20 cellular contexts compared by ENCODE assay signal in genomic region chr9:112700080-112700479, GRCh38. TPM values are rescaled to one million over a fixed set of nuclear protein-coding genes. Genes with fewer than 3 reads are reported as not detected.
DNase-seq lines count a peak whose midpoint lies in the region; ATAC-seq and TF ChIP-seq lines count a peak whose summit lies in the region.
"Had no signal": no experiment of that assay in that cellular context is flagged by ENCODE, and none has a peak within 500 bp of the region (broad histone marks: within the 10 kb centered on the region; RNA-seq: fewer than 3 reads in every experiment).

No MANE protein-coding gene starts in this region.

- no peaks in the 10 kb centered on the region for H3K9me3 ChIP-seq in osteoblast (ENCODE audit: low read depth, low read length)
- peaks cover 0 to 5% of the 10 kb centered on the region in 2 donors for H3K9me3 ChIP-seq in neuronal stem cell (replicated peaks in 1 of 2; ENCODE audit: control insufficient read depth in 2 of 2, insufficient read depth in 1 of 2, low read depth in 1 of 2, low read length in 2 of 2)
- H3K9me3 ChIP-seq in uterus: no peaks in the 10 kb centered on the region
- H3K9me3 ChIP-seq: BLaER1 treated with 17β-estradiol and CSF1 and Interleukin-3, amounts not matched to agents 10 nM and 100 nM; SK-N-SH had no signal

- peaks cover 9% of the 10 kb centered on the region for H4K20me1 ChIP-seq in osteoblast (ENCODE audit: insufficient read depth, low read length)

- no peak overlapping the region for H3K4me3 ChIP-seq in astrocyte of the spinal cord (ENCODE audit: low read depth, low read length)
- H3K4me3 ChIP-seq in osteoblast (ENCODE audit: insufficient read depth, low read length): no peak overlapping the region
- H3K4me3 ChIP-seq in neuronal stem cell (ENCODE audit: low read length in 2 of 2): no peak overlapping the region
- H3K4me3 ChIP-seq in uterus: no peak overlapping the region
- H3K4me3 ChIP-seq: BLaER1 treated with 17β-estradiol and CSF1 and Interleukin-3, amounts not matched to agents 10 nM and 100 nM had no signal

- H3K27me3 Mint-ChIP-seq in activated CD4-positive, alpha-beta T cell treated with anti-CD3 and anti-CD28 coated beads for 36 hours: no peaks in the 10 kb centered on the region
- H3K27me3 Mint-ChIP-seq in activated CD4-positive, alpha-beta T cell treated with anti-CD3 and anti-CD28 coated beads, Interleukin-2, amount 10 ng/mL, durations not matched to agents 7 days and 5 days: no peaks in the 10 kb centered on the region
- H3K27me3 Mint-ChIP-seq in activated CD8-positive, alpha-beta T cell treated with anti-CD3 and anti-CD28 coated beads for 36 hours: no peaks in the 10 kb centered on the region

- H3K36me3 ChIP-seq in osteoblast (ENCODE audit: insufficient read depth, low read length) (peaks cover 9% of the 10 kb centered on the region), neuronal stem cell (replicated peaks in 1 of 2; ENCODE audit: control insufficient read depth in 2 of 2, insufficient read depth in 2 of 2, low read length in 2 of 2) (peaks cover 5 to 80% of the 10 kb centered on the region in 2 donors), uterus (no peaks in the 10 kb centered on the region)

- H4K91ac ChIP-seq in neuronal stem cell (ENCODE audit: low read depth, low read length, poor library complexity): no peak overlapping the region

- H3K27me3 ChIP-seq in osteoblast (ENCODE audit: insufficient read depth, low read length): no peaks in the 10 kb centered on the region
- H3K27me3 ChIP-seq in neuronal stem cell (ENCODE audit: control insufficient read depth in 3 of 3, insufficient read depth in 3 of 3, low read depth in 1 of 3, low read length in 3 of 3): no peaks in the 10 kb centered on the region
- no peaks in the 10 kb centered on the region for H3K27me3 ChIP-seq in uterus
- H3K27me3 ChIP-seq: BLaER1 treated with 17β-estradiol and CSF1 and Interleukin-3, amounts not matched to agents 10 nM and 100 nM had no signal

- H3K9me3 Mint-ChIP-seq in activated CD4-positive, alpha-beta T cell treated with anti-CD3 and anti-CD28 coated beads for 36 hours (ENCODE audit: low read depth): no peaks in the 10 kb centered on the region
- no peaks in the 10 kb centered on the region for H3K9me3 Mint-ChIP-seq in activated CD4-positive, alpha-beta T cell treated with anti-CD3 and anti-CD28 coated beads, Interleukin-2, amount 10 ng/mL, durations not matched to agents 7 days and 5 days
- no peaks in the 10 kb centered on the region for H3K9me3 Mint-ChIP-seq in activated CD8-positive, alpha-beta T cell treated with anti-CD3 and anti-CD28 coated beads for 36 hours
- H3K9me3 Mint-ChIP-seq: CD8-positive, alpha-beta T cell had no signal

- H2AFZ ChIP-seq in osteoblast (ENCODE audit: low read length): no peak overlapping the region
- no peak overlapping the region for H2AFZ ChIP-seq in neuronal stem cell (ENCODE audit: low read length)

- no peak overlapping the region for H2BK12ac ChIP-seq in neuronal stem cell (ENCODE audit: low read length)

- no peak overlapping the region for H2BK5ac ChIP-seq in neuronal stem cell (ENCODE audit: low read length)

- H3K27ac ChIP-seq in osteoblast (ENCODE audit: low read depth, low read length) (peak overlapping the region; percentile 17), neuronal stem cell (replicated peaks; ENCODE audit: low read length) (no peak overlapping the region), uterus (no peak overlapping the region)
- H3K27ac ChIP-seq: 22Rv1; BLaER1 treated with 17β-estradiol and CSF1 and Interleukin-3, amounts not matched to agents 10 nM and 100 nM had no signal

- H3K9ac ChIP-seq in neuronal stem cell (ENCODE audit: low read depth, low read length, poor library complexity): no peak overlapping the region
- H3K9ac ChIP-seq: BLaER1 treated with 17β-estradiol and CSF1 and Interleukin-3, amounts not matched to agents 10 nM and 100 nM; SK-N-SH had no signal

- no peak overlapping the region for H4K8ac ChIP-seq in neuronal stem cell (ENCODE audit: low read depth, low read length)

- H3K4me3 Mint-ChIP-seq in activated CD4-positive, alpha-beta T cell treated with anti-CD3 and anti-CD28 coated beads for 36 hours: no peak overlapping the region
- H3K4me3 Mint-ChIP-seq in activated CD4-positive, alpha-beta T cell treated with anti-CD3 and anti-CD28 coated beads, Interleukin-2, amount 10 ng/mL, durations not matched to agents 7 days and 5 days: no peak overlapping the region
- no peak overlapping the region for H3K4me3 Mint-ChIP-seq in activated CD8-positive, alpha-beta T cell treated with anti-CD3 and anti-CD28 coated beads for 36 hours
- H3K4me3 Mint-ChIP-seq: CD8-positive, alpha-beta T cell had no signal

- no peak overlapping the region for H3K4ac ChIP-seq in neuronal stem cell (ENCODE audit: low read length)

- DNase-seq in activated CD4-positive, alpha-beta T cell treated with anti-CD3 and anti-CD28 coated beads for 36 hours: no peak
- DNase-seq in activated CD4-positive, alpha-beta T cell treated with anti-CD3 and anti-CD28 coated beads, Interleukin-2, amount 10 ng/mL, durations not matched to agents 7 days and 5 days: no peak
- DNase-seq in activated CD8-positive, alpha-beta T cell treated with anti-CD3 and anti-CD28 coated beads for 36 hours: peak; percentile 17
- DNase-seq in astrocyte of the spinal cord (ENCODE audit: low read depth, low spot score) (peak; percentile 32), osteoblast (ENCODE audit: insufficient read length, low spot score, missing footprints) (peak; percentile 38), neuronal stem cell (ENCODE audit: low spot score) (no peak), uterus (no peak), ACHN (no peak)
- DNase-seq: CD8-positive, alpha-beta T cell; DND-41; H7; KBM-7; NCI-H1092 treated with DMSO at 0.1 percent for 48 hours; NCI-H1436 treated with DMSO at 0.1 percent for 48 hours; NCI-H1930; NCI-H69; SIG-M5; SK-N-SH had no signal

- H3K4me1 ChIP-seq in osteoblast (ENCODE audit: insufficient read depth, low read length): peaks cover 3% of the 10 kb centered on the region
- no peaks in the 10 kb centered on the region for H3K4me1 ChIP-seq in neuronal stem cell (ENCODE audit: control insufficient read depth in 2 of 2, insufficient read depth in 1 of 2, low read depth in 1 of 2, low read length in 2 of 2)
- no peaks in the 10 kb centered on the region for H3K4me1 ChIP-seq in uterus

- in situ Hi-C loops in astrocyte of the spinal cord (cut with HindIII; ENCODE audit: low sequenced_read_pairs) (no loop called here), ACHN (cut with HindIII; ENCODE audit: low pct_ligation_motif_present, low pct_unique_long_range_greater_than_20kb, low sequenced_read_pairs) (no loop called here)

- no peak for TF ChIP-seq POLR2A in uterus (IDR thresholded peaks at IDR 0.05)

- intact Hi-C loops in activated CD4-positive, alpha-beta T cell treated with anti-CD3 and anti-CD28 coated beads for 36 hours (cut with DNase I, micrococcal nuclease): no loop called here
- intact Hi-C loops in activated CD8-positive, alpha-beta T cell treated with anti-CD3 and anti-CD28 coated beads for 36 hours (cut with micrococcal nuclease): loop anchor here (10.0 kb wide), 1 partner anchor 325 kb away; no protein-coding TSS in a partner anchor
- intact Hi-C loops in uterus (cut with DNase I; ENCODE audit: low total_unique reads): no loop called here

- CTCF ChIA-PET in activated CD4-positive, alpha-beta T cell treated with anti-CD3 and anti-CD28 coated beads for 36 hours (lab: Charles Lee): interaction anchor here (0.6 kb wide), 1 partner anchor 12 kb away, joined by 3 read pairs; no protein-coding TSS in a partner anchor
- CTCF ChIA-PET in activated CD4-positive, alpha-beta T cell treated with anti-CD3 and anti-CD28 coated beads, Interleukin-2, amount 10 ng/mL, durations not matched to agents 7 days and 5 days (lab: Charles Lee): no interaction called here
- CTCF ChIA-PET in activated CD8-positive, alpha-beta T cell treated with anti-CD3 and anti-CD28 coated beads for 36 hours (lab: Charles Lee): no interaction called here

- no peak overlapping the region for H2BK15ac ChIP-seq in neuronal stem cell (ENCODE audit: low read length)

- POLR2A ChIA-PET in activated CD4-positive, alpha-beta T cell treated with anti-CD3 and anti-CD28 coated beads for 36 hours (lab: Charles Lee): no interaction called here
- POLR2A ChIA-PET in activated CD4-positive, alpha-beta T cell treated with anti-CD3 and anti-CD28 coated beads, Interleukin-2, amount 10 ng/mL, durations not matched to agents 7 days and 5 days (lab: Charles Lee): no interaction called here
- POLR2A ChIA-PET in activated CD8-positive, alpha-beta T cell treated with anti-CD3 and anti-CD28 coated beads for 36 hours (lab: Charles Lee): no interaction called here

- H3K27ac Mint-ChIP-seq in activated CD4-positive, alpha-beta T cell treated with anti-CD3 and anti-CD28 coated beads for 36 hours: no peak overlapping the region
- no peak overlapping the region for H3K27ac Mint-ChIP-seq in activated CD4-positive, alpha-beta T cell treated with anti-CD3 and anti-CD28 coated beads, Interleukin-2, amount 10 ng/mL, durations not matched to agents 7 days and 5 days
- H3K27ac Mint-ChIP-seq in activated CD8-positive, alpha-beta T cell treated with anti-CD3 and anti-CD28 coated beads for 36 hours: no peak overlapping the region
- H3K27ac Mint-ChIP-seq: CD8-positive, alpha-beta T cell had no signal

- H3K14ac ChIP-seq in neuronal stem cell (ENCODE audit: low read length): no peak overlapping the region

- peaks cover 23% of the 10 kb centered on the region for H3K4me1 Mint-ChIP-seq in activated CD4-positive, alpha-beta T cell treated with anti-CD3 and anti-CD28 coated beads for 36 hours
- H3K4me1 Mint-ChIP-seq in activated CD4-positive, alpha-beta T cell treated with anti-CD3 and anti-CD28 coated beads, Interleukin-2, amount 10 ng/mL, durations not matched to agents 7 days and 5 days: peaks cover 23% of the 10 kb centered on the region
- H3K4me1 Mint-ChIP-seq in activated CD8-positive, alpha-beta T cell treated with anti-CD3 and anti-CD28 coated beads for 36 hours (ENCODE audit: low read depth): peaks cover 28% of the 10 kb centered on the region

- H3K36me3 Mint-ChIP-seq in activated CD4-positive, alpha-beta T cell treated with anti-CD3 and anti-CD28 coated beads for 36 hours (ENCODE audit: low read depth): peaks cover 19% of the 10 kb centered on the region
- peaks cover 36% of the 10 kb centered on the region for H3K36me3 Mint-ChIP-seq in activated CD4-positive, alpha-beta T cell treated with anti-CD3 and anti-CD28 coated beads, Interleukin-2, amount 10 ng/mL, durations not matched to agents 7 days and 5 days (ENCODE audit: low read depth)
- peaks cover 39% of the 10 kb centered on the region for H3K36me3 Mint-ChIP-seq in activated CD8-positive, alpha-beta T cell treated with anti-CD3 and anti-CD28 coated beads for 36 hours (ENCODE audit: low read depth)

- H3K79me1 ChIP-seq in neuronal stem cell (ENCODE audit: low read depth, low read length): peaks cover 3% of the 10 kb centered on the region

- no peak overlapping the region for H2BK120ac ChIP-seq in neuronal stem cell (ENCODE audit: low read depth, low read length)

- H3K79me2 ChIP-seq in osteoblast (ENCODE audit: insufficient read depth, low read length): peaks cover 19% of the 10 kb centered on the region

- no peak overlapping the region for H2AK5ac ChIP-seq in neuronal stem cell (ENCODE audit: low read depth, low read length)

- H3K18ac ChIP-seq in neuronal stem cell (ENCODE audit: low read length): no peak overlapping the region

- H3K4me2 ChIP-seq in osteoblast (ENCODE audit: insufficient read depth, low read length) (no peak overlapping the region), neuronal stem cell (ENCODE audit: insufficient read depth, low read length, poor library complexity, severe bottlenecking) (no peak overlapping the region)
- H3K4me2 ChIP-seq: BLaER1 treated with 17β-estradiol and CSF1 and Interleukin-3, amounts not matched to agents 10 nM and 100 nM; SK-N-SH had no signal

- peak; percentile 39 for ATAC-seq in activated CD4-positive, alpha-beta T cell treated with anti-CD3 and anti-CD28 coated beads for 36 hours
- no peak for ATAC-seq in activated CD8-positive, alpha-beta T cell treated with anti-CD3 and anti-CD28 coated beads for 36 hours
- ATAC-seq: CD8-positive, alpha-beta T cell had no signal

- no peak for TF ChIP-seq CTCF in activated CD8-positive, alpha-beta T cell treated with anti-CD3 and anti-CD28 coated beads for 36 hours (IDR thresholded peaks at IDR 0.05)
- TF ChIP-seq CTCF in astrocyte of the spinal cord (IDR thresholded peaks at IDR 0.05; ENCODE audit: low read depth, low read length) (no peak), osteoblast (IDR thresholded peaks at IDR 0.05; ENCODE audit: extremely low read depth, low read depth, low read length) (no peak), uterus (IDR thresholded peaks at IDR 0.05) (no peak)

- H3K23ac ChIP-seq in neuronal stem cell (ENCODE audit: low read depth, low read length, poor library complexity): no peak overlapping the region

RNA-seq across cellular contexts. Expression of gene INIP, which starts 17.8 kb away (rescaled TPM):
- 10 to 100 TPM; 37.3 to 37.7 TPM for total RNA-seq in activated CD4-positive, alpha-beta T cell treated with anti-CD3 and anti-CD28 coated beads for 36 hours
- total RNA-seq in activated CD4-positive, alpha-beta T cell treated with anti-CD3 and anti-CD28 coated beads, Interleukin-2, amount 10 ng/mL, durations not matched to agents 7 days and 5 days: 10 to 100 TPM; 40.3 to 46.5 TPM
- 10 to 100 TPM; 28.9 to 31.0 TPM for total RNA-seq in activated CD8-positive, alpha-beta T cell treated with anti-CD3 and anti-CD28 coated beads for 36 hours
- total RNA-seq in osteoblast: 15.6 and 16.8 TPM in 2 replicates
- polyA plus RNA-seq in neuronal stem cell (2013, experiment 1 of 2): 21.2 TPM
- polyA plus RNA-seq in neuronal stem cell (2013, experiment 2 of 2): 22.1 TPM
- total RNA-seq in uterus: 100 to 1,000 TPM in 1 of 4 donors, 10 to 100 TPM in 3; 15.2 to 215 (median 57.6) TPM

RNA-seq across cellular contexts. Expression of gene SNX30, which starts 50.5 kb away (rescaled TPM):
- total RNA-seq in activated CD4-positive, alpha-beta T cell treated with anti-CD3 and anti-CD28 coated beads for 36 hours: 1 to 10 TPM; 4.2 to 4.6 TPM
- total RNA-seq in activated CD4-positive, alpha-beta T cell treated with anti-CD3 and anti-CD28 coated beads, Interleukin-2, amount 10 ng/mL, durations not matched to agents 7 days and 5 days: 1 to 10 TPM; 6.9 to 7.4 TPM
- 1 to 10 TPM; 3.8 to 3.9 TPM for total RNA-seq in activated CD8-positive, alpha-beta T cell treated with anti-CD3 and anti-CD28 coated beads for 36 hours
- total RNA-seq in osteoblast (38.7 and 41.5 TPM in 2 replicates), uterus (10 to 100 TPM in 2 of 4 donors, 1 to 10 TPM in 2; 3.1 to 20.3 (median 11.6) TPM)
- polyA plus RNA-seq in neuronal stem cell (2013, experiment 1 of 2): 7.6 TPM
- 7.6 TPM for polyA plus RNA-seq in neuronal stem cell (2013, experiment 2 of 2)

Comparison
In these comparisons a context has a peak if more than half of its experiments do, and no peak if none do; other contexts are left out.
1. DNase-seq: peak in activated CD8-positive, alpha-beta T cell treated with anti-CD3 and anti-CD28 coated beads for 36 hours (single experiment), astrocyte of the spinal cord (single experiment) and osteoblast (single experiment); none in activated CD4-positive, alpha-beta T cell treated with anti-CD3 and anti-CD28 coated beads for 36 hours (single experiment), activated CD4-positive, alpha-beta T cell treated with anti-CD3 and anti-CD28 coated beads, Interleukin-2, amount 10 ng/mL, durations not matched to agents 7 days and 5 days (single experiment), neuronal stem cell (single experiment), uterus (0 of 2) and ACHN (single experiment).